In genomic region chr14:59150990-59151389, GRCh38 we compare ENCODE assay signal across 12 cellular contexts. TPM values are rescaled to one million over a fixed set of nuclear protein-coding genes. Genes with fewer than 3 reads are reported as not detected.
DNase-seq lines count a peak whose midpoint lies in the region; ATAC-seq and TF ChIP-seq lines count a peak whose summit lies in the region.
"Had no signal": no experiment of that assay in that cellular context is flagged by ENCODE, and none has a peak within 500 bp of the region (broad histone marks: within the 10 kb centered on the region; RNA-seq: fewer than 3 reads in every experiment).

No MANE protein-coding gene starts in this region.

- DNase-seq in mucosa of descending colon: no peak
- no peak for DNase-seq in body of pancreas
- DNase-seq in 8988T: no peak
- no peak for DNase-seq in activated T-helper 2 cell treated with anti-CD3 and anti-CD28 coated beads, Interferon-gamma antibody, Interleukin-2, Interleukin-4, amounts not matched to agents 10 μg/mL and 5 μg/mL and 100 μg/mL, durations not matched to agents 14 hours and 24 hours and 36 hours (ENCODE audit: low spot score)
- DNase-seq in natural killer cell: no peak
- DNase-seq: activated CD4-positive, alpha-beta T cell treated with anti-CD3 and anti-CD28 coated beads, Interleukin-2, amount 50 U/mL, for 4 hours; DMS 273 treated with DMSO at 0.1 percent for 48 hours; erythroblast; right cardiac atrium had no signal

- no peak for TF ChIP-seq CTCF in mucosa of descending colon (IDR thresholded peaks at IDR 0.05)
- no peak for TF ChIP-seq CTCF in body of pancreas (IDR thresholded peaks at IDR 0.05)
- no peak for TF ChIP-seq CTCF in natural killer cell (IDR thresholded peaks at IDR 0.05)

- H3K27ac Mint-ChIP-seq in activated T-helper 2 cell treated with anti-CD3 and anti-CD28 coated beads, Interferon-gamma antibody, Interleukin-2, Interleukin-4, amounts not matched to agents 10 μg/mL and 5 μg/mL and 100 μg/mL, durations not matched to agents 14 hours and 24 hours and 36 hours: no peak overlapping the region
- no peak overlapping the region for H3K27ac Mint-ChIP-seq in natural killer cell

- H3K4me3 ChIP-seq in mucosa of descending colon (no peak overlapping the region), body of pancreas (no peak overlapping the region)

- H3K4me1 ChIP-seq in mucosa of descending colon (ENCODE audit: low read depth) (no peaks in the 10 kb centered on the region), body of pancreas (no peaks in the 10 kb centered on the region)

- H3K9me3 ChIP-seq in mucosa of descending colon: no peaks in the 10 kb centered on the region
- no peaks in the 10 kb centered on the region for H3K9me3 ChIP-seq in body of pancreas

- H3K4me1 Mint-ChIP-seq in activated T-helper 2 cell treated with anti-CD3 and anti-CD28 coated beads, Interferon-gamma antibody, Interleukin-2, Interleukin-4, amounts not matched to agents 10 μg/mL and 5 μg/mL and 100 μg/mL, durations not matched to agents 14 hours and 24 hours and 36 hours (ENCODE audit: low read depth): peaks cover 4% of the 10 kb centered on the region
- peaks cover 0 to 9% of the 10 kb centered on the region in 2 donors for H3K4me1 Mint-ChIP-seq in natural killer cell

- H3K27me3 ChIP-seq in body of pancreas: no peaks in the 10 kb centered on the region

- H3K36me3 ChIP-seq in mucosa of descending colon (ENCODE audit: low read depth) (no peaks in the 10 kb centered on the region), body of pancreas (replicated peaks in 1 of 2; ENCODE audit: insufficient read depth in 1 of 2, low read depth in 2 of 2) (no peaks in the 10 kb centered on the region)

- intact Hi-C loops in mucosa of descending colon (cut with DNase I, micrococcal nuclease) (no loop called here), body of pancreas (cut with DNase I) (no loop called here), natural killer cell (cut with micrococcal nuclease) (no loop called here)
- intact Hi-C loops in activated T-helper 2 cell treated with anti-CD3 and anti-CD28 coated beads, Interferon-gamma antibody, Interleukin-2, Interleukin-4, amounts not matched to agents 10 μg/mL and 5 μg/mL and 100 μg/mL, durations not matched to agents 14 hours and 24 hours and 36 hours (cut with micrococcal nuclease): no loop called here

- H3K9me3 Mint-ChIP-seq in activated T-helper 2 cell treated with anti-CD3 and anti-CD28 coated beads, Interferon-gamma antibody, Interleukin-2, Interleukin-4, amounts not matched to agents 10 μg/mL and 5 μg/mL and 100 μg/mL, durations not matched to agents 14 hours and 24 hours and 36 hours: no peaks in the 10 kb centered on the region
- no peaks in the 10 kb centered on the region for H3K9me3 Mint-ChIP-seq in natural killer cell

- no peaks in the 10 kb centered on the region for H3K36me3 Mint-ChIP-seq in activated T-helper 2 cell treated with anti-CD3 and anti-CD28 coated beads, Interferon-gamma antibody, Interleukin-2, Interleukin-4, amounts not matched to agents 10 μg/mL and 5 μg/mL and 100 μg/mL, durations not matched to agents 14 hours and 24 hours and 36 hours (ENCODE audit: low read depth)
- H3K36me3 Mint-ChIP-seq in natural killer cell: no peaks in the 10 kb centered on the region

- H3K27me3 Mint-ChIP-seq in activated T-helper 2 cell treated with anti-CD3 and anti-CD28 coated beads, Interferon-gamma antibody, Interleukin-2, Interleukin-4, amounts not matched to agents 10 μg/mL and 5 μg/mL and 100 μg/mL, durations not matched to agents 14 hours and 24 hours and 36 hours (ENCODE audit: low read depth): peaks cover 6% of the 10 kb centered on the region
- H3K27me3 Mint-ChIP-seq in natural killer cell (ENCODE audit: low read depth in 2 of 2): no peaks in the 10 kb centered on the region

- no peak overlapping the region for H3K4me3 Mint-ChIP-seq in activated T-helper 2 cell treated with anti-CD3 and anti-CD28 coated beads, Interferon-gamma antibody, Interleukin-2, Interleukin-4, amounts not matched to agents 10 μg/mL and 5 μg/mL and 100 μg/mL, durations not matched to agents 14 hours and 24 hours and 36 hours (ENCODE audit: low read depth)
- no peak overlapping the region for H3K4me3 Mint-ChIP-seq in natural killer cell

- no peak overlapping the region for H3K27ac ChIP-seq in body of pancreas

- TF ChIP-seq POLR2A in body of pancreas (IDR thresholded peaks at IDR 0.05): no peak

- ATAC-seq in GM18867 (IDR thresholded peaks at IDR 0.05; ENCODE audit: unreplicated experiment) (peak; percentile 79), GM21786 (IDR thresholded peaks at IDR 0.05; ENCODE audit: unreplicated experiment) (peak; percentile 71), HG03520 (IDR thresholded peaks at IDR 0.05; ENCODE audit: unreplicated experiment) (peak; percentile 55), mucosa of descending colon (peak; percentile 58), body of pancreas (no peak), natural killer cell (no peak)

- WGBS in body of pancreas, 2 donors: 86 to 89% methylated on average over 2 of the region's 2 CpGs

RNA-seq across cellular contexts. Expression of gene DAAM1, which starts 37.5 kb away (rescaled TPM):
- 10 to 100 TPM; 41.0 to 85.4 (median 49.6) TPM for total RNA-seq in mucosa of descending colon
- total RNA-seq in body of pancreas: 10 to 100 TPM; 16.9 to 42.5 TPM
- 6.4 and 9.1 TPM in 2 replicates for total RNA-seq in activated T-helper 2 cell treated with anti-CD3 and anti-CD28 coated beads, Interferon-gamma antibody, Interleukin-2, Interleukin-4, amounts not matched to agents 10 μg/mL and 5 μg/mL and 100 μg/mL, durations not matched to agents 14 hours and 24 hours and 36 hours
- 10 to 100 TPM; 10.9 to 31.4 (median 12.6) TPM for total RNA-seq in natural killer cell

Comparison
In these comparisons a context has a peak if more than half of its experiments do, and no peak if none do; other contexts are left out.
1. ATAC-seq: peak in GM18867 (single experiment), GM21786 (single experiment), HG03520 (single experiment) and mucosa of descending colon (single experiment); none in body of pancreas (single experiment) and natural killer cell (0 of 3).